Comparison of ENCODE assay signal across 8 cellular contexts in genomic region chr2:10449481-10449831, GRCh38. TPM values are rescaled to one million over a fixed set of nuclear protein-coding genes. Genes with fewer than 3 reads are reported as not detected.
DNase-seq lines count a peak whose midpoint lies in the region; ATAC-seq and TF ChIP-seq lines count a peak whose summit lies in the region.

No MANE protein-coding gene starts in this region.

- CTCF ChIA-PET in MCF 10A (lab: Yijun Ruan, JAX), result interaction anchor here (1.5 to 8.9 kb wide), 3 partner anchors 15 to 48 kb away, joined by 4 to 53 read pairs (median 5); no protein-coding TSS in a partner anchor
- CTCF ChIA-PET in mammary epithelial cell (lab: Charles Lee; ENCODE audit: low non-redundant PET), result no interaction called here

- POLR2A ChIA-PET in MCF 10A (lab: Yijun Ruan, JAX), result interaction anchor here (1.4 to 1.9 kb wide), 3 partner anchors 44 to 328 kb away, joined by 3 to 5 read pairs (median 4); no protein-coding TSS in a partner anchor

- in situ Hi-C loops in mammary epithelial cell (cut with MboI; ENCODE audit: low sequenced_read_pairs in 2 of 2), result loop anchor here in 1 of 2 donors (10.0 kb wide), 1 partner anchor 225 kb away; no protein-coding TSS in a partner anchor

- TF ChIP-seq CTCF in MCF 10A (IDR thresholded peaks at IDR 0.05; ENCODE audit: unreplicated experiment), result no peak
- no peak for TF ChIP-seq CTCF in mammary epithelial cell (conservative IDR thresholded peaks at IDR 0.05 in 1 of 2, IDR thresholded peaks at IDR 0.05 in 1 of 2; ENCODE audit: extremely low read depth in 1 of 2, insufficient read depth in 1 of 2, low read depth in 1 of 2, low read length in 2 of 2)
- no peak for TF ChIP-seq CTCF in type B pancreatic cell (conservative IDR thresholded peaks at IDR 0.05)

- peaks cover 26% of the 10 kb centered on the region for H3K4me1 Mint-ChIP-seq in MCF 10A (ENCODE audit: insufficient read depth, unreplicated experiment)
- peaks cover 17% of the 10 kb centered on the region for H3K4me1 Mint-ChIP-seq in memory B cell
- H3K4me1 Mint-ChIP-seq in type B pancreatic cell (ENCODE audit: unreplicated experiment), result peaks cover 11% of the 10 kb centered on the region

- intact Hi-C loops in MCF 10A (cut with micrococcal nuclease), result no loop called here
- intact Hi-C loops in mammary epithelial cell (cut with micrococcal nuclease), result loop anchor here (2.0 kb wide), 1 partner anchor 89 kb away; no protein-coding TSS in a partner anchor

- H3K27me3 ChIP-seq in mammary epithelial cell (ENCODE audit: insufficient read depth, low read length) (no peaks in the 10 kb centered on the region), adipocyte (replicated peaks; ENCODE audit: control insufficient read depth, insufficient read depth, low read length) (no peaks in the 10 kb centered on the region)

- H3K27ac Mint-ChIP-seq in MCF 10A (ENCODE audit: low read depth, unreplicated experiment), result no peak overlapping the region
- peak overlapping the region; percentile 90 for H3K27ac Mint-ChIP-seq in memory B cell
- no peak overlapping the region for H3K27ac Mint-ChIP-seq in type B pancreatic cell

- H2AFZ ChIP-seq in mammary epithelial cell (ENCODE audit: low read depth, low read length), result no peak overlapping the region

- H3K9me3 Mint-ChIP-seq in MCF 10A (ENCODE audit: unreplicated experiment) (no peaks in the 10 kb centered on the region), memory B cell (no peaks in the 10 kb centered on the region), type B pancreatic cell (no peaks in the 10 kb centered on the region)

- H3K36me3 Mint-ChIP-seq in MCF 10A (ENCODE audit: insufficient read depth, unreplicated experiment), result peaks cover 9% of the 10 kb centered on the region
- H3K36me3 Mint-ChIP-seq in memory B cell, result peaks cover 4% of the 10 kb centered on the region
- H3K36me3 Mint-ChIP-seq in type B pancreatic cell, result peaks cover 9% of the 10 kb centered on the region

- H3K4me1 ChIP-seq in mammary epithelial cell (ENCODE audit: insufficient read depth, low read length) (peaks cover 43% of the 10 kb centered on the region), adipocyte (ENCODE audit: control insufficient read depth, insufficient read depth, low read length) (peaks cover 28% of the 10 kb centered on the region)

- H3K4me3 Mint-ChIP-seq in MCF 10A (ENCODE audit: unreplicated experiment) (peak overlapping the region; percentile 14), memory B cell (peak overlapping the region; percentile 15), type B pancreatic cell (peak overlapping the region; percentile 75)

- H3K4me3 ChIP-seq in mammary epithelial cell (replicated peaks in 1 of 3; ENCODE audit: insufficient read depth in 1 of 3, low read depth in 2 of 3, low read length in 3 of 3) (no peak overlapping the region), adipocyte (ENCODE audit: low read length) (peak overlapping the region; percentile 91)

- DNase-seq in MCF 10A (ENCODE audit: unreplicated experiment) (no peak), mammary epithelial cell (no peak), adipocyte (ENCODE audit: low read depth) (no peak), memory B cell (ENCODE audit: low spot score in 2 of 2) (no peak), type B pancreatic cell (ENCODE audit: extremely low spot score, unreplicated experiment) (no peak), epidermal melanocyte (ENCODE audit: insufficient read length, low spot score) (no peak), NCI-H510A treated with DMSO at 0.1 percent for 48 hours (lab: John Stamatoyannopoulos, UW) (no peak)

- no peaks in the 10 kb centered on the region for H3K27me3 Mint-ChIP-seq in MCF 10A (ENCODE audit: insufficient read depth, unreplicated experiment)
- H3K27me3 Mint-ChIP-seq in memory B cell, result no peaks in the 10 kb centered on the region
- H3K27me3 Mint-ChIP-seq in type B pancreatic cell, result peaks cover 10% of the 10 kb centered on the region

- dilution Hi-C loops in mammary epithelial cell (cut with HindIII; ENCODE audit: low sequenced_read_pairs), result loop anchor here (5.0 to 25.0 kb wide), 2 partner anchors 218 to 637 kb away; no protein-coding TSS in a partner anchor

- no TSS peak for BruUV-seq in MCF 10A (replicated peaks; lab: Mats Ljungman, UMichigan)
- BruUV-seq in mammary epithelial cell (replicated peaks; lab: Mats Ljungman, UMichigan), result no TSS peak

- H3K79me2 ChIP-seq in mammary epithelial cell (ENCODE audit: insufficient read depth, low read length), result peaks cover 35% of the 10 kb centered on the region

- H3K27ac ChIP-seq in mammary epithelial cell (ENCODE audit: insufficient read depth, low read depth, low read length), result no peak overlapping the region

- ATAC-seq in memory B cell (ENCODE audit: low read depth) (no peak), HG03520 (IDR thresholded peaks at IDR 0.05; ENCODE audit: unreplicated experiment) (no peak)

- H3K9ac ChIP-seq in mammary epithelial cell (ENCODE audit: insufficient read depth, low read length) (no peak overlapping the region), adipocyte (ENCODE audit: low read length) (peak overlapping the region; percentile 93)

- H3K4me2 ChIP-seq in mammary epithelial cell (ENCODE audit: insufficient read depth, low read depth, low read length), result no peak overlapping the region

- H3K36me3 ChIP-seq in mammary epithelial cell (ENCODE audit: insufficient read depth, low read length), result peaks cover 5% of the 10 kb centered on the region
- H3K36me3 ChIP-seq in adipocyte (ENCODE audit: control insufficient read depth, insufficient read depth, low read length, severe bottlenecking), result peaks cover 5% of the 10 kb centered on the region

- no peaks in the 10 kb centered on the region for H3K9me3 ChIP-seq in mammary epithelial cell (replicated peaks; ENCODE audit: insufficient read depth, low read length)
- no peaks in the 10 kb centered on the region for H3K9me3 ChIP-seq in adipocyte (ENCODE audit: control insufficient read depth, low read length)

- WGBS in mammary epithelial cell (ENCODE audit: low coverage, missing lambda C conversion rate), result 41% methylated on average over 3 of the region's 5 CpGs

- H4K20me1 ChIP-seq in mammary epithelial cell (ENCODE audit: insufficient read depth, low read length), result peaks cover 3% of the 10 kb centered on the region

RNA-seq across cellular contexts. Expression of gene ODC1, which starts 1.3 kb away (rescaled TPM):
- total RNA-seq in MCF 10A (2022) (321 and 341 TPM in 2 replicates), mammary epithelial cell (100 to 1,000 TPM in 1 of 2 donors, 10 to 100 TPM in 1; 64.0 to 161 TPM), type B pancreatic cell (ENCODE audit: low replicate concordance) (60.7 and 135 TPM in 2 replicates)
- 253 TPM for polyA plus RNA-seq in mammary epithelial cell
- polyA minus RNA-seq in mammary epithelial cell, result 493 TPM

Comparison
In these comparisons a context has a peak if more than half of its experiments do, and no peak if none do; other contexts are left out.
1. H3K4me3 Mint-ChIP-seq: peak in every context shown above with its lines; median percentile 75 in type B pancreatic cell; 15 in memory B cell; 14 in MCF 10A.